In the genomic region with DNA sequence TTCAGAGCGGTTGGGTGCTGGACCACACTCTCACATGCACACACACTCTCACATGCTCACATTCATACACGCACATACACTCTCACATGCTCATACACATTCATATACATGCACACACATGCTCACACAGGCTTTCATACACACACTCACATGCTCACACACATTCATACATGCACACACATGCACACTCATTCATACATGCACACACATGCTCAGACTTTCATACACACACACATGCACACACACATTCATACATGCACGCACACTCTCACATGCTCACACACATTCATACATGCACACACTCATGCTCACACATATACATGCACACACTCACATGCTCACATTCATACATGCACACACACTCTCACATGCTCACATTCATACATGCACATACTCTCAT, we compare ENCODE assay signal across 21 cellular contexts.
"Had no signal": no experiment of that assay in that cellular context is flagged by ENCODE, and none has a peak within 500 bp of the region (broad histone marks: within the 10 kb centered on the region; RNA-seq: fewer than 3 reads in every experiment).

No MANE protein-coding gene starts in this region.

- H3K9me3 ChIP-seq: left lung, pancreas, psoas muscle, right atrium auricular region had no signal

- H3K27me3 ChIP-seq: foreskin keratinocyte, left lung, pancreas, right atrium auricular region had no signal

- H3K27me3 Mint-ChIP-seq: activated CD4-positive, alpha-beta T cell treated with anti-CD3 and anti-CD28 coated beads, Interleukin-2, amount 10 ng/mL, durations not matched to agents 7 days and 5 days; activated naive CD4-positive, alpha-beta T cell treated with anti-CD3 and anti-CD28 coated beads, Interleukin-2, amount 50 U/mL, for 24 hours; dendritic cell treated with granulocyte-macrophage colony-stimulating factor and Interleukin-4, amounts not matched to agents 40 ng/mL and 50 ng/mL, for 4 days; T-helper 17 cell had no signal

- H3K27ac ChIP-seq: psoas muscle, right atrium auricular region had no signal

- FAIRE-seq: pancreas had no signal

- H3K4me3 ChIP-seq: left lung, lung, pancreas, psoas muscle, right atrium auricular region had no signal

- H3K27ac Mint-ChIP-seq: activated CD4-positive, alpha-beta T cell treated with anti-CD3 and anti-CD28 coated beads, Interleukin-2, amount 10 ng/mL, durations not matched to agents 7 days and 5 days; activated CD8-positive, alpha-beta T cell treated with anti-CD3 and anti-CD28 coated beads, Interleukin-2, amount 10 ng/mL, durations not matched to agents 7 days and 5 days; activated naive CD4-positive, alpha-beta T cell treated with anti-CD3 and anti-CD28 coated beads, Interleukin-2, amount 50 U/mL, for 24 hours; dendritic cell treated with granulocyte-macrophage colony-stimulating factor and Interleukin-4, amounts not matched to agents 40 ng/mL and 50 ng/mL, for 4 days; natural killer cell treated with Interleukin-12 subunit alpha and Interleukin-12 subunit beta and Interleukin-15 and Interleukin-18, amount 100 ng/mL, for 72 hours; T-helper 17 cell had no signal

- DNase-seq: activated CD4-positive, alpha-beta T cell treated with anti-CD3 and anti-CD28 coated beads, Interleukin-2, amount 10 ng/mL, durations not matched to agents 7 days and 5 days; activated CD8-positive, alpha-beta T cell treated with anti-CD3 and anti-CD28 coated beads, Interleukin-2, amount 10 ng/mL, durations not matched to agents 7 days and 5 days; activated gamma-delta T cell treated with Interleukin-2 at 50 U/mL for 16 hours; anterior cingulate cortex; caudate nucleus; effector CD4-positive, alpha-beta T cell; foreskin keratinocyte; midbrain; psoas muscle; stimulated activated CD4-positive, alpha-beta T cell treated with anti-CD3 and anti-CD28 coated beads, Interleukin-4, amount 100 ng/mL, for 24 hours; stimulated activated naive CD4-positive, alpha-beta T cell treated with Interleukin-2 at 50 U/mL for 16 hours; T-helper 17 cell had no signal

- ATAC-seq: activated CD4-positive, CD25-positive, alpha-beta regulatory T cell treated with anti-CD3 and anti-CD28 coated beads, Interleukin-2, amount 50 U/mL, for 24 hours; activated CD8-positive, alpha-beta T cell treated with anti-CD3 and anti-CD28 coated beads, Interleukin-2, amount 10 ng/mL, durations not matched to agents 7 days and 5 days; foreskin keratinocyte; natural killer cell treated with Interleukin-12 subunit alpha and Interleukin-12 subunit beta and Interleukin-15 and Interleukin-18, amount 100 ng/mL, for 72 hours; psoas muscle; T-helper 17 cell had no signal

- H3K36me3 Mint-ChIP-seq: activated naive CD4-positive, alpha-beta T cell treated with anti-CD3 and anti-CD28 coated beads, Interleukin-2, amount 50 U/mL, for 24 hours; brain; natural killer cell treated with Interleukin-12 subunit alpha and Interleukin-12 subunit beta and Interleukin-15 and Interleukin-18, amount 100 ng/mL, for 72 hours had no signal

- H3K4me1 Mint-ChIP-seq: brain had no signal

- H3K36me3 ChIP-seq: left lung, pancreas, right atrium auricular region had no signal

- H3K9me3 Mint-ChIP-seq: activated naive CD4-positive, alpha-beta T cell treated with anti-CD3 and anti-CD28 coated beads, Interleukin-2, amount 50 U/mL, for 24 hours; brain; dendritic cell treated with granulocyte-macrophage colony-stimulating factor and Interleukin-4, amounts not matched to agents 40 ng/mL and 50 ng/mL, for 4 days; natural killer cell treated with Interleukin-12 subunit alpha and Interleukin-12 subunit beta and Interleukin-15 and Interleukin-18, amount 100 ng/mL, for 72 hours had no signal

- H3K4me3 Mint-ChIP-seq: activated CD4-positive, alpha-beta T cell treated with anti-CD3 and anti-CD28 coated beads, Interleukin-2, amount 10 ng/mL, durations not matched to agents 7 days and 5 days; activated CD8-positive, alpha-beta T cell treated with anti-CD3 and anti-CD28 coated beads, Interleukin-2, amount 10 ng/mL, durations not matched to agents 7 days and 5 days; activated naive CD4-positive, alpha-beta T cell treated with anti-CD3 and anti-CD28 coated beads, Interleukin-2, amount 50 U/mL, for 24 hours; brain; dendritic cell treated with granulocyte-macrophage colony-stimulating factor and Interleukin-4, amounts not matched to agents 40 ng/mL and 50 ng/mL, for 4 days; natural killer cell treated with Interleukin-12 subunit alpha and Interleukin-12 subunit beta and Interleukin-15 and Interleukin-18, amount 100 ng/mL, for 72 hours; T-helper 17 cell had no signal
